19 cellular contexts compared by ENCODE assay signal in genomic region chr4:48429709-48430474, GRCh38. TPM values are rescaled to one million over a fixed set of nuclear protein-coding genes. Genes with fewer than 3 reads are reported as not detected.
DNase-seq lines count a peak whose midpoint lies in the region; ATAC-seq and TF ChIP-seq lines count a peak whose summit lies in the region.
"Had no signal": no experiment of that assay in that cellular context is flagged by ENCODE, and none has a peak within 500 bp of the region (broad histone marks: within the 10 kb centered on the region; RNA-seq: fewer than 3 reads in every experiment).

No MANE protein-coding gene starts in this region.

- H3K9me3 ChIP-seq in right atrium auricular region (no peaks in the 10 kb centered on the region), HUES64 (ENCODE audit: insufficient read depth, low read depth, low read length) (no peaks in the 10 kb centered on the region), endodermal cell (ENCODE audit: control insufficient read depth, low read length) (no peaks in the 10 kb centered on the region)
- H3K9me3 ChIP-seq: Caco-2 had no signal

- H3K4me1 ChIP-seq in right atrium auricular region (no peaks in the 10 kb centered on the region), HUES64 (ENCODE audit: insufficient read depth, low read length) (peaks cover 20% of the 10 kb centered on the region), endodermal cell (ENCODE audit: control insufficient read depth, insufficient read depth, low read length) (peaks cover 2% of the 10 kb centered on the region)
- H3K4me1 ChIP-seq: Caco-2 had no signal

- H3K4me1 Mint-ChIP-seq in endodermal cell: peaks cover 14% of the 10 kb centered on the region
- peaks cover 10 to 21% of the 10 kb centered on the region in 2 donors for H3K4me1 Mint-ChIP-seq in stimulated activated naive B cell treated with anti-CD40 and anti-IgM and Interleukin-4, amounts not matched to agents 10 μg/mL and 1 μg/mL and 100 μg/mL, for 72 hours
- H3K4me1 Mint-ChIP-seq: B cell had no signal

- H3K36me3 ChIP-seq in right atrium auricular region (no peaks in the 10 kb centered on the region), HUES64 (ENCODE audit: insufficient read depth, low read length) (peaks cover 10% of the 10 kb centered on the region), endodermal cell (ENCODE audit: control insufficient read depth, insufficient read depth, low read length) (no peaks in the 10 kb centered on the region)

- no peak overlapping the region for H3K27ac Mint-ChIP-seq in endodermal cell
- H3K27ac Mint-ChIP-seq in stimulated activated naive B cell treated with anti-CD40 and anti-IgM and Interleukin-4, amounts not matched to agents 10 μg/mL and 1 μg/mL and 100 μg/mL, for 72 hours: peak overlapping the region; percentile 59
- H3K27ac Mint-ChIP-seq: B cell had no signal

- no peak overlapping the region for H3K4me3 Mint-ChIP-seq in endodermal cell
- no peak overlapping the region for H3K4me3 Mint-ChIP-seq in stimulated activated naive B cell treated with anti-CD40 and anti-IgM and Interleukin-4, amounts not matched to agents 10 μg/mL and 1 μg/mL and 100 μg/mL, for 72 hours
- H3K4me3 Mint-ChIP-seq: B cell; CD4-positive, CD25-positive, alpha-beta regulatory T cell had no signal

- H3K9ac ChIP-seq in HUES64 (ENCODE audit: low read depth, low read length): no peak overlapping the region
- H3K9ac ChIP-seq in endodermal cell (ENCODE audit: extremely low read depth, low read length, poor library complexity, severe bottlenecking): no peak overlapping the region

- H3K27me3 Mint-ChIP-seq in endodermal cell (ENCODE audit: insufficient read depth): no peaks in the 10 kb centered on the region
- no peaks in the 10 kb centered on the region for H3K27me3 Mint-ChIP-seq in stimulated activated naive B cell treated with anti-CD40 and anti-IgM and Interleukin-4, amounts not matched to agents 10 μg/mL and 1 μg/mL and 100 μg/mL, for 72 hours
- H3K27me3 Mint-ChIP-seq: B cell; CD4-positive, CD25-positive, alpha-beta regulatory T cell had no signal

- H3K36me3 Mint-ChIP-seq in endodermal cell (ENCODE audit: low read depth): peaks cover 12% of the 10 kb centered on the region
- H3K36me3 Mint-ChIP-seq in stimulated activated naive B cell treated with anti-CD40 and anti-IgM and Interleukin-4, amounts not matched to agents 10 μg/mL and 1 μg/mL and 100 μg/mL, for 72 hours: peaks cover 6 to 14% of the 10 kb centered on the region in 2 donors

- WGBS in HUES64: 100% methylated on average over 1 of the region's 1 CpG
- 90% methylated on average over 1 of the region's 1 CpG; no CpG with 5 or more reads in 1 of the 2 experiments for WGBS in endodermal cell (ENCODE audit: insufficient coverage in 1 of 2, insufficient read length in 1 of 2), 2 experiments

- no peaks in the 10 kb centered on the region for H3K9me3 Mint-ChIP-seq in endodermal cell
- no peaks in the 10 kb centered on the region for H3K9me3 Mint-ChIP-seq in stimulated activated naive B cell treated with anti-CD40 and anti-IgM and Interleukin-4, amounts not matched to agents 10 μg/mL and 1 μg/mL and 100 μg/mL, for 72 hours

- peak; percentile 57 for ATAC-seq in Right ventricle myocardium superior (ENCODE audit: poor library complexity)
- peak in 1 of 2 donors; percentile 18 for ATAC-seq in stimulated activated naive B cell treated with anti-CD40 and anti-IgM and Interleukin-4, amounts not matched to agents 10 μg/mL and 1 μg/mL and 100 μg/mL, for 72 hours (replicated peaks)
- ATAC-seq: HCT116, Panc1 had no signal

- intact Hi-C loops in Right ventricle myocardium superior (cut with DNase I): no loop called here

- no peak overlapping the region for H3K4me3 ChIP-seq in right atrium auricular region
- no peak overlapping the region for H3K4me3 ChIP-seq in HUES64 (ENCODE audit: low read length)
- no peak overlapping the region for H3K4me3 ChIP-seq in endodermal cell (ENCODE audit: low read length)
- H3K4me3 ChIP-seq: SK-N-MC had no signal

- no peak overlapping the region for H3K27ac ChIP-seq in right atrium auricular region
- H3K27ac ChIP-seq in HUES64 (ENCODE audit: low read depth, low read length): peak overlapping the region; percentile 39; the same call in 1 of the 2 replicates
- H3K27ac ChIP-seq in endodermal cell (ENCODE audit: low read depth, low read length): peak overlapping the region; percentile 12
- H3K27ac ChIP-seq: SK-N-MC had no signal

- H3K27me3 ChIP-seq in right atrium auricular region: no peaks in the 10 kb centered on the region
- H3K27me3 ChIP-seq in HUES64 (ENCODE audit: insufficient read depth, low read length): no peaks in the 10 kb centered on the region
- no peaks in the 10 kb centered on the region for H3K27me3 ChIP-seq in endodermal cell (ENCODE audit: control insufficient read depth, insufficient read depth, low read length, poor library complexity, severe bottlenecking)

- no peak for TF ChIP-seq CTCF in right atrium auricular region (IDR thresholded peaks at IDR 0.05)
- TF ChIP-seq CTCF in endodermal cell (conservative IDR thresholded peaks at IDR 0.05): no peak

- no peak for DNase-seq in Right ventricle myocardium superior
- DNase-seq in right atrium auricular region (ENCODE audit: low spot score): no peak
- DNase-seq in endodermal cell: no peak
- no peak for DNase-seq in stimulated activated naive B cell treated with anti-CD40 and anti-IgM and Interleukin-4, amounts not matched to agents 10 μg/mL and 1 μg/mL and 100 μg/mL, for 72 hours
- no peak for DNase-seq in amygdala (lab: John Stamatoyannopoulos, UW)
- DNase-seq in AG20443 (ENCODE audit: low spot score): no peak
- DNase-seq: Caco-2; CD4-positive, CD25-positive, alpha-beta regulatory T cell; EL; KG1; NCI-H1436 treated with DMSO at 0.1 percent for 48 hours; NCI-H2029 treated with DMSO at 0.1 percent for 48 hours; NCI-H2171 treated with DMSO at 0.1 percent for 48 hours; NCI-H748 treated with DMSO at 0.1 percent for 48 hours had no signal

RNA-seq across cellular contexts. Expression of gene SLC10A4, which starts 53.3 kb away (rescaled TPM):
- total RNA-seq in Right ventricle myocardium superior (not detected), right atrium auricular region (not detected), endodermal cell (1 to 10 TPM in 1 of 2 donors, under 1 TPM in 1; 0.55 to 1.8 TPM)
- 3.5 TPM for polyA plus RNA-seq in HUES64 (2013, experiment 1 of 2)
- 3.4 TPM for polyA plus RNA-seq in HUES64 (2013, experiment 2 of 2)
- 10.8 TPM for polyA plus RNA-seq in endodermal cell (2013, experiment 1 of 2)
- 9.6 TPM for polyA plus RNA-seq in endodermal cell (2013, experiment 2 of 2)
- total RNA-seq: CD4-positive, CD25-positive, alpha-beta regulatory T cell had no signal
- polyA plus RNA-seq: CD4-positive, CD25-positive, alpha-beta regulatory T cell had no signal

Comparison
In these comparisons a context has a peak if more than half of its experiments do, and no peak if none do; other contexts are left out.
1. H3K27ac ChIP-seq: peak in HUES64 (single experiment) and endodermal cell (single experiment); none in right atrium auricular region (0 of 2).